Comparison of ENCODE assay signal across 2 cellular contexts in genomic region chr9:87682085-87682484, GRCh38.
A peak's percentile ranks its signal among the peaks of the same experiment; 100 is the strongest.
TF ChIP-seq lines count a peak whose summit lies in the region.

No MANE protein-coding gene starts in this region.

TF ChIP-seq in IMR-90, 13 proteins besides CTCF, POLR2A, EP300 and RAD21:
- TF ChIP-seq ELK1 (IDR thresholded peaks at IDR 0.05; ENCODE audit: borderline replicate concordance, low read depth, low read length) (no peak), CHD1 (IDR thresholded peaks at IDR 0.05; ENCODE audit: low read depth, low read length) (no peak), CEBPB (IDR thresholded peaks at IDR 0.05; ENCODE audit: low read depth, low read length) (peak; percentile 49)

TF ChIP-seq in HepG2, 621 proteins besides CTCF, POLR2A, EP300 and RAD21:
- TF ChIP-seq ATF7 (IDR thresholded peaks at IDR 0.05) (0 out of 2 replicates have a peak, but pooled peaks have one; percentile 11), ATF7 (CRISPR knock-in tag; IDR thresholded peaks at IDR 0.05) (no peak), ZNF652 (CRISPR knock-in tag; IDR thresholded peaks at IDR 0.05; ENCODE audit: borderline replicate concordance, low read depth) (no peak), HNRNPL (IDR thresholded peaks at IDR 0.05; ENCODE audit: low read depth, low read length) (no peak)
